In the genomic region with DNA sequence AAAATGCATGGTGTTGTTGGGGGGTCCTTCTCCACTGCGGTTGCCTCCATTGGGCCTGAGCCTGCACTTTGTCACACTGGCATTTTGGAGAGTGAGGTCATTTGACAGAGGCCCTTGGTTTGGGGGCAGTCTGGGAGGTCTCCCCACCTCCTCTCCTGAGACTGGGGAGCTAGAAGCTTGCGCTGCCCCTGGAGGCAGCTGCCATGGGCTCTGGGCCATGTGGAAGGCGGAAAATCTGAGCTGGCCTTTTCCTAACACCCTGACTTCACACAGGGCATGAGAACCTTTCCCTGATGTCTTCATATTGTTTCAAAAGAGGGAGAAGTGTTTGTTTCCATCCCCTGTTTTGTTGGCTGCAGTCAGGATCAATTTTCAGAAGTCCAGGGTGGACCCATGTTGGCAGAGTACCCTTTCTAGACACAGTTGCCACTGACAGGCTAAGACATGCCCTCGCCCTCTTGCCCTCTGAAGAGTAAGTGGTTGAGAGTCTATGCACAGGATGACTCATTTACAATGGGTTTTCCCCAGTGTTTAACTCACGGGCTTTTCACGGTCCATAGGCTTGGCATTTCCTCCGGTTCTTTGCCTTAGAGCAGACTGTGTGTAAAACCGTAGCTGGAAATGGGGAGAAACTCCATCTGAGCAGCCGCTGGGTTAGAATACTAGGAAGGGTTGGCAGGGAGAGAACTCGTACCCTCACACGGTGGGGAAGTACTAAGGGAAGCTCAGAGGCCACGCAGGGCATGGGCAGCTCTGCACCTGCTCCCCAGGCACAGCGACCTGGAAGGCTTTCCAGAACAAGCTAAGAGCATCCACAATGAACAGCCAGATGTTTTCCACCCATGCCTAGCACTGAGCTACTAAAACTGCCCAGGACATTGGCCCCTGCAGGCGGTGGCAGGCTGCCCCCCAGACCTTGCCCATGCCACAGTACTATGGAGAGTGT, we compare ENCODE assay signal across 8 cellular contexts.
DNase-seq lines count a peak whose midpoint lies in the region; ATAC-seq, FAIRE-seq and TF ChIP-seq lines count a peak whose summit lies in the region.

No MANE protein-coding gene starts in this region.

- no peaks in the 10 kb centered on the region for H3K36me3 ChIP-seq in GM12878 (ENCODE audit: control insufficient read depth in 2 of 2, insufficient read depth in 2 of 2, low read length in 1 of 2)

- SMC1A ChIA-PET in GM12878 (lab: Charles Lee; ENCODE audit: uncharacterized antibody, unreplicated experiment), result no interaction called here

- no peaks in the 10 kb centered on the region for H3K4me1 Mint-ChIP-seq in activated T-cell treated with anti-CD3 and anti-CD28 coated beads, Interleukin-2, amount 50 U/mL, for 4 hours (ENCODE audit: low read depth)

- peak overlapping the region; percentile 69 for H3K27ac ChIP-seq in GM12878 (ENCODE audit: control insufficient read depth, insufficient read depth)

- 0 out of 2 replicates have a peak overlapping the region, but pooled peaks have one; percentile 4 for H3K4me3 ChIP-seq in GM12878

- POLR2A ChIA-PET in GM12878 (lab: Charles Lee), result interaction anchor here (0.6 kb wide), 1 partner anchor 1324 kb away, joined by 3 read pairs; no protein-coding TSS in a partner anchor

- no peaks in the 10 kb centered on the region for H3K36me3 Mint-ChIP-seq in activated T-cell treated with anti-CD3 and anti-CD28 coated beads, Interleukin-2, amount 50 U/mL, for 4 hours (ENCODE audit: insufficient read depth)

- peak overlapping the region; percentile 30; the same call in 1 of the 2 replicates for H3K4me2 ChIP-seq in GM12878 (ENCODE audit: control insufficient read depth, insufficient read depth)

- H3K9ac ChIP-seq in GM12878 (ENCODE audit: control insufficient read depth, insufficient read depth, low read length), result peak overlapping the region; percentile 14; the same call in 1 of the 2 replicates

- no peaks in the 10 kb centered on the region for H3K79me2 ChIP-seq in GM12878 (ENCODE audit: control insufficient read depth, insufficient read depth, low read length)

- WGBS in GM12878 (ENCODE audit: insufficient coverage, insufficient replicate concordance, low lambda C conversion rate, missing lambda C conversion rate), result 11% methylated on average over 14 of the region's 14 CpGs

- no TSS peak for BruUV-seq in GM12878 (replicated peaks; lab: Mats Ljungman, UMichigan)

- TF ChIP-seq RAD21 in GM12878 (IDR thresholded peaks at IDR 0.05; ENCODE audit: insufficient read depth, low read depth, low read length), result no peak

- RAD21 ChIA-PET in GM12878 (lab: Charles Lee; ENCODE audit: unreplicated experiment), result no interaction called here

- peaks cover 10% of the 10 kb centered on the region for H3K4me1 ChIP-seq in GM12878 (ENCODE audit: control insufficient read depth, insufficient read depth, low read length)

- no peaks in the 10 kb centered on the region; the same call in 2 of the 3 replicates for H3K9me3 ChIP-seq in GM12878 (replicated peaks; ENCODE audit: control insufficient read depth, insufficient read depth, low read length)

- in situ Hi-C loops in GM12878 (cut with MboI), result no loop called here

- no peak overlapping the region for H3K4me3 Mint-ChIP-seq in activated T-cell treated with anti-CD3 and anti-CD28 coated beads, Interleukin-2, amount 50 U/mL, for 4 hours

- H2AFZ ChIP-seq in GM12878 (ENCODE audit: control insufficient read depth, low read depth, low read length), result no peak overlapping the region

- intact Hi-C loops in GM12878 (cut with micrococcal nuclease; ENCODE audit: unreplicated experiment), result no loop called here

- peak; percentile 63 to 69 for ATAC-seq in activated T-cell treated with anti-CD3 and anti-CD28 coated beads, Interleukin-2, amount 50 U/mL, for 4 hours
- ATAC-seq in HG03432 (IDR thresholded peaks at IDR 0.05; ENCODE audit: unreplicated experiment) (peak; percentile 90), GM12878 (peak; percentile 89)
- peak; percentile 90 for ATAC-seq in stimulated activated naive CD8-positive, alpha-beta T cell treated with anti-CD3 and anti-CD28 coated beads, Interleukin-15, Interleukin-2, amounts not matched to agents 100 U/mL and 50 U/mL, for 24 hours

- DNase-seq in activated T-cell treated with anti-CD3 and anti-CD28 coated beads, Interleukin-2, amount 50 U/mL, for 4 hours, result no peak
- no peak for DNase-seq in activated T-cell treated with anti-CD3 and anti-CD28 coated beads for 4 hours
- peak; percentile 19 for DNase-seq in GM12878 (ENCODE audit: low read depth, low spot score)
- peak; percentile 13 for DNase-seq in stimulated activated naive CD8-positive, alpha-beta T cell treated with anti-CD3 and anti-CD28 coated beads, Interleukin-15, Interleukin-2, amounts not matched to agents 100 U/mL and 50 U/mL, for 24 hours
- DNase-seq in iPS-NIHi11 (ENCODE audit: low spot score), result no peak
- no peak for DNase-seq in NCI-H1436 treated with DMSO at 0.1 percent for 48 hours (lab: John Stamatoyannopoulos, UW)
- no peak for DNase-seq in stimulated activated CD4-positive, alpha-beta T cell treated with anti-CD3 and anti-CD28 coated beads, Interleukin-12 subunit alpha, Interleukin-12 subunit beta, amount 100 ng/mL, for 4 hours

- no peaks in the 10 kb centered on the region for H4K20me1 ChIP-seq in GM12878 (ENCODE audit: control insufficient read depth, insufficient read depth)

- TF ChIP-seq POLR2A in GM12878 (IDR thresholded peaks at IDR 0.05; ENCODE audit: low read depth, low read length), result no peak

- H3K9me3 Mint-ChIP-seq in activated T-cell treated with anti-CD3 and anti-CD28 coated beads, Interleukin-2, amount 50 U/mL, for 4 hours, result no peaks in the 10 kb centered on the region

- H3K27me3 Mint-ChIP-seq in activated T-cell treated with anti-CD3 and anti-CD28 coated beads, Interleukin-2, amount 50 U/mL, for 4 hours (ENCODE audit: low read depth), result peaks cover 2% of the 10 kb centered on the region

- CTCF ChIA-PET in GM12878 (lab: Yijun Ruan, JAX), result no interaction called here

- FAIRE-seq in GM12878 (lab: Jason Lieb, UNC), result no peak

- TF ChIP-seq EP300 in GM12878 (IDR thresholded peaks at IDR 0.05; ENCODE audit: borderline replicate concordance in 1 of 2, control insufficient read depth in 1 of 2, low read depth in 2 of 2, low read length in 2 of 2), result no peak

- no peak for TF ChIP-seq CTCF in GM12878 (IDR thresholded peaks at IDR 0.05 in 2 of 3, conservative IDR thresholded peaks at IDR 0.05 in 1 of 3; ENCODE audit: control insufficient read depth in 2 of 3, extremely low read depth in 1 of 3, insufficient read depth in 1 of 3, low read depth in 3 of 3, low read length in 3 of 3)

- H3K27me3 ChIP-seq in GM12878 (replicated peaks in 1 of 2; ENCODE audit: control insufficient read depth in 2 of 2, insufficient read depth in 2 of 2, low read length in 1 of 2), result no peaks in the 10 kb centered on the region

TF ChIP-seq in GM12878, 131 proteins besides CTCF, POLR2A, EP300 and RAD21:
- TF ChIP-seq NRF1 (conservative IDR thresholded peaks at IDR 0.05; ENCODE audit: low read depth, low read length) (no peak), BCL11A (IDR thresholded peaks at IDR 0.05; ENCODE audit: low read depth, low read length) (0 out of 2 replicates have a peak, but pooled peaks have one; percentile 9), MTA3 (IDR thresholded peaks at IDR 0.05; ENCODE audit: borderline replicate concordance, low read length) (no peak), NR2F1 (conservative IDR thresholded peaks at IDR 0.05) (peak; percentile 67; the same call in 1 of the 2 replicates), KAT2A (conservative IDR thresholded peaks at IDR 0.05; ENCODE audit: control insufficient read depth, low read depth, low read length) (no peak), BHLHE40 (IDR thresholded peaks at IDR 0.05; ENCODE audit: borderline replicate concordance in 1 of 2, low read depth in 2 of 2, low read length in 1 of 2) (peak; percentile 43 to 64; a peak in 2 of 4 replicates), RAD51 (IDR thresholded peaks at IDR 0.05) (no peak), ZNF384 (IDR thresholded peaks at IDR 0.05; ENCODE audit: borderline replicate concordance, low read depth, low read length) (no peak), TCF7 (IDR thresholded peaks at IDR 0.05; ENCODE audit: borderline replicate concordance) (no peak), IKZF1 (conservative IDR thresholded peaks at IDR 0.05) (no peak), PAX5 (IDR thresholded peaks at IDR 0.05; ENCODE audit: borderline replicate concordance, low read depth, low read length) (peak; percentile 90), IRF4 (IDR thresholded peaks at IDR 0.05; ENCODE audit: low read depth, low read length) (peak; percentile 54; the same call in 1 of the 2 replicates)
TF ChIP-seq in GM12878: peak in this region for 5.

Comparison
In these comparisons a context has a peak if more than half of its experiments do, and no peak if none do; other contexts are left out.
1. DNase-seq: peak in GM12878 (single experiment) and stimulated activated naive CD8-positive, alpha-beta T cell treated with anti-CD3 and anti-CD28 coated beads, Interleukin-15, Interleukin-2, amounts not matched to agents 100 U/mL and 50 U/mL, for 24 hours (single experiment); none in activated T-cell treated with anti-CD3 and anti-CD28 coated beads, Interleukin-2, amount 50 U/mL, for 4 hours (single experiment), activated T-cell treated with anti-CD3 and anti-CD28 coated beads for 4 hours (single experiment), iPS-NIHi11 (single experiment), NCI-H1436 treated with DMSO at 0.1 percent for 48 hours (single experiment) and stimulated activated CD4-positive, alpha-beta T cell treated with anti-CD3 and anti-CD28 coated beads, Interleukin-12 subunit alpha, Interleukin-12 subunit beta, amount 100 ng/mL, for 4 hours (single experiment).
2. Peak in every context shown above with its lines, with median percentiles within 50 percentile points of each other: ATAC-seq.